In the genomic region with DNA sequence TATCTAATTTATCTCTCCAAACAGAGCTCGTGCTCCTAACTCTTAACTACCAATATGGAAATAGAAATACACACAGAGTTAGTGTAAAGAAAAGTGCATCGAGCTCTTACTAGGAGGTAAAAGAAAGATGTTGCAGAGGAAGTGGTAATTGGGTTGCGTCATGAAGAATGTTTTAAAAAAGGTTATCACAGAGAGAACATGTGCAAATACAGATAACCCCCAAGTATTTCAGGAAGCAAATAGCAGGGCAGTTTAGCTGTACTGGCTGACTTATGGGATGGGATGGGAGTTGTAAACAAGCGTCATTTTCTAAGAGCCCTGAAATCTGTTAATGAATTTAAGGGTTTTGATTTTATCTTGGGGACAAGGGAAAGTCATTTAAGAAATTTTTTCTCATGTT, we compare ENCODE assay signal across 1 cellular context.
TF ChIP-seq lines count a peak whose summit lies in the region.

No MANE protein-coding gene starts in this region.

TF ChIP-seq in HepG2, 621 proteins besides CTCF, POLR2A, EP300 and RAD21 (continued from another document):
- TF ChIP-seq, protein P1, sequence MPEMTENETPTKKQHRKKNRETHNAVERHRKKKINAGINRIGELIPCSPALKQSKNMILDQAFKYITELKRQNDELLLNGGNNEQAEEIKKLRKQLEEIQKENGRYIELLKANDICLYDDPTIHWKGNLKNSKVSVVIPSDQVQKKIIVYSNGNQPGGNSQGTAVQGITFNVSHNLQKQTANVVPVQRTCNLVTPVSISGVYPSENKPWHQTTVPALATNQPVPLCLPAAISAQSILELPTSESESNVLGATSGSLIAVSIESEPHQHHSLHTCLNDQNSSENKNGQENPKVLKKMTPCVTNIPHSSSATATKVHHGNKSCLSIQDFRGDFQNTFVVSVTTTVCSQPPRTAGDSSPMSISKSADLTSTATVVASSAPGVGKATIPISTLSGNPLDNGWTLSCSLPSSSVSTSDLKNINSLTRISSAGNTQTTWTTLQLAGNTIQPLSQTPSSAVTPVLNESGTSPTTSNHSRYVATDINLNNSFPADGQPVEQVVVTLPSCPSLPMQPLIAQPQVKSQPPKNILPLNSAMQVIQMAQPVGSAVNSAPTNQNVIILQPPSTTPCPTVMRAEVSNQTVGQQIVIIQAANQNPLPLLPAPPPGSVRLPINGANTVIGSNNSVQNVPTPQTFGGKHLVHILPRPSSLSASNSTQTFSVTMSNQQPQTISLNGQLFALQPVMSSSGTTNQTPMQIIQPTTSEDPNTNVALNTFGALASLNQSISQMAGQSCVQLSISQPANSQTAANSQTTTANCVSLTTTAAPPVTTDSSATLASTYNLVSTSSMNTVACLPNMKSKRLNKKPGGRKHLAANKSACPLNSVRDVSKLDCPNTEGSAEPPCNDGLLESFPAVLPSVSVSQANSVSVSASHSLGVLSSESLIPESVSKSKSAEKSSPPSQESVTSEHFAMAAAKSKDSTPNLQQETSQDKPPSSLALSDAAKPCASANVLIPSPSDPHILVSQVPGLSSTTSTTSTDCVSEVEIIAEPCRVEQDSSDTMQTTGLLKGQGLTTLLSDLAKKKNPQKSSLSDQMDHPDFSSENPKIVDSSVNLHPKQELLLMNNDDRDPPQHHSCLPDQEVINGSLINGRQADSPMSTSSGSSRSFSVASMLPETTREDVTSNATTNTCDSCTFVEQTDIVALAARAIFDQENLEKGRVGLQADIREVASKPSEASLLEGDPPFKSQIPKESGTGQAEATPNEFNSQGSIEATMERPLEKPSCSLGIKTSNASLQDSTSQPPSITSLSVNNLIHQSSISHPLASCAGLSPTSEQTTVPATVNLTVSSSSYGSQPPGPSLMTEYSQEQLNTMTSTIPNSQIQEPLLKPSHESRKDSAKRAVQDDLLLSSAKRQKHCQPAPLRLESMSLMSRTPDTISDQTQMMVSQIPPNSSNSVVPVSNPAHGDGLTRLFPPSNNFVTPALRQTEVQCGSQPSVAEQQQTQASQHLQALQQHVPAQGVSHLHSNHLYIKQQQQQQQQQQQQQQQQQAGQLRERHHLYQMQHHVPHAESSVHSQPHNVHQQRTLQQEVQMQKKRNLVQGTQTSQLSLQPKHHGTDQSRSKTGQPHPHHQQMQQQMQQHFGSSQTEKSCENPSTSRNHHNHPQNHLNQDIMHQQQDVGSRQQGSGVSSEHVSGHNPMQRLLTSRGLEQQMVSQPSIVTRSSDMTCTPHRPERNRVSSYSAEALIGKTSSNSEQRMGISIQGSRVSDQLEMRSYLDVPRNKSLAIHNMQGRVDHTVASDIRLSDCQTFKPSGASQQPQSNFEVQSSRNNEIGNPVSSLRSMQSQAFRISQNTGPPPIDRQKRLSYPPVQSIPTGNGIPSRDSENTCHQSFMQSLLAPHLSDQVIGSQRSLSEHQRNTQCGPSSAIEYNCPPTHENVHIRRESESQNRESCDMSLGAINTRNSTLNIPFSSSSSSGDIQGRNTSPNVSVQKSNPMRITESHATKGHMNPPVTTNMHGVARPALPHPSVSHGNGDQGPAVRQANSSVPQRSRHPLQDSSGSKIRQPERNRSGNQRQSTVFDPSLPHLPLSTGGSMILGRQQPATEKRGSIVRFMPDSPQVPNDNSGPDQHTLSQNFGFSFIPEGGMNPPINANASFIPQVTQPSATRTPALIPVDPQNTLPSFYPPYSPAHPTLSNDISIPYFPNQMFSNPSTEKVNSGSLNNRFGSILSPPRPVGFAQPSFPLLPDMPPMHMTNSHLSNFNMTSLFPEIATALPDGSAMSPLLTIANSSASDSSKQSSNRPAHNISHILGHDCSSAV (CRISPR knock-in tag; IDR thresholded peaks at IDR 0.05; ENCODE audit: borderline replicate concordance) = no peak
- no peak for TF ChIP-seq CREB1 (IDR thresholded peaks at IDR 0.05)
- TF ChIP-seq CREB1 (CRISPR knock-in tag; IDR thresholded peaks at IDR 0.05) = no peak
- no peak for TF ChIP-seq ZNF850 (CRISPR knock-in tag; conservative IDR thresholded peaks at IDR 0.05)
- TF ChIP-seq STAG1 (CRISPR knock-in tag; IDR thresholded peaks at IDR 0.05) = no peak
- no peak for TF ChIP-seq HOXA7 (CRISPR knock-in tag; IDR thresholded peaks at IDR 0.05)
- TF ChIP-seq ZSCAN22 (CRISPR knock-in tag; IDR thresholded peaks at IDR 0.05) = no peak
- no peak for TF ChIP-seq ZNF775 (CRISPR knock-in tag; IDR thresholded peaks at IDR 0.05; ENCODE audit: borderline replicate concordance)
- no peak for TF ChIP-seq FOSL2 (CRISPR knock-in tag; IDR thresholded peaks at IDR 0.05)
- TF ChIP-seq, protein P2, sequence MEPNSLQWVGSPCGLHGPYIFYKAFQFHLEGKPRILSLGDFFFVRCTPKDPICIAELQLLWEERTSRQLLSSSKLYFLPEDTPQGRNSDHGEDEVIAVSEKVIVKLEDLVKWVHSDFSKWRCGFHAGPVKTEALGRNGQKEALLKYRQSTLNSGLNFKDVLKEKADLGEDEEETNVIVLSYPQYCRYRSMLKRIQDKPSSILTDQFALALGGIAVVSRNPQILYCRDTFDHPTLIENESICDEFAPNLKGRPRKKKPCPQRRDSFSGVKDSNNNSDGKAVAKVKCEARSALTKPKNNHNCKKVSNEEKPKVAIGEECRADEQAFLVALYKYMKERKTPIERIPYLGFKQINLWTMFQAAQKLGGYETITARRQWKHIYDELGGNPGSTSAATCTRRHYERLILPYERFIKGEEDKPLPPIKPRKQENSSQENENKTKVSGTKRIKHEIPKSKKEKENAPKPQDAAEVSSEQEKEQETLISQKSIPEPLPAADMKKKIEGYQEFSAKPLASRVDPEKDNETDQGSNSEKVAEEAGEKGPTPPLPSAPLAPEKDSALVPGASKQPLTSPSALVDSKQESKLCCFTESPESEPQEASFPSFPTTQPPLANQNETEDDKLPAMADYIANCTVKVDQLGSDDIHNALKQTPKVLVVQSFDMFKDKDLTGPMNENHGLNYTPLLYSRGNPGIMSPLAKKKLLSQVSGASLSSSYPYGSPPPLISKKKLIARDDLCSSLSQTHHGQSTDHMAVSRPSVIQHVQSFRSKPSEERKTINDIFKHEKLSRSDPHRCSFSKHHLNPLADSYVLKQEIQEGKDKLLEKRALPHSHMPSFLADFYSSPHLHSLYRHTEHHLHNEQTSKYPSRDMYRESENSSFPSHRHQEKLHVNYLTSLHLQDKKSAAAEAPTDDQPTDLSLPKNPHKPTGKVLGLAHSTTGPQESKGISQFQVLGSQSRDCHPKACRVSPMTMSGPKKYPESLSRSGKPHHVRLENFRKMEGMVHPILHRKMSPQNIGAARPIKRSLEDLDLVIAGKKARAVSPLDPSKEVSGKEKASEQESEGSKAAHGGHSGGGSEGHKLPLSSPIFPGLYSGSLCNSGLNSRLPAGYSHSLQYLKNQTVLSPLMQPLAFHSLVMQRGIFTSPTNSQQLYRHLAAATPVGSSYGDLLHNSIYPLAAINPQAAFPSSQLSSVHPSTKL (CRISPR knock-in tag; IDR thresholded peaks at IDR 0.05) = no peak
- TF ChIP-seq ZNF260 (CRISPR knock-in tag; IDR thresholded peaks at IDR 0.05; ENCODE audit: borderline replicate concordance, low read depth) = no peak
- no peak for TF ChIP-seq CENPT (CRISPR knock-in tag; IDR thresholded peaks at IDR 0.05; ENCODE audit: low read depth)
- no peak for TF ChIP-seq BORCS8-MEF2B (CRISPR knock-in tag; IDR thresholded peaks at IDR 0.05)
- TF ChIP-seq, protein P3, sequence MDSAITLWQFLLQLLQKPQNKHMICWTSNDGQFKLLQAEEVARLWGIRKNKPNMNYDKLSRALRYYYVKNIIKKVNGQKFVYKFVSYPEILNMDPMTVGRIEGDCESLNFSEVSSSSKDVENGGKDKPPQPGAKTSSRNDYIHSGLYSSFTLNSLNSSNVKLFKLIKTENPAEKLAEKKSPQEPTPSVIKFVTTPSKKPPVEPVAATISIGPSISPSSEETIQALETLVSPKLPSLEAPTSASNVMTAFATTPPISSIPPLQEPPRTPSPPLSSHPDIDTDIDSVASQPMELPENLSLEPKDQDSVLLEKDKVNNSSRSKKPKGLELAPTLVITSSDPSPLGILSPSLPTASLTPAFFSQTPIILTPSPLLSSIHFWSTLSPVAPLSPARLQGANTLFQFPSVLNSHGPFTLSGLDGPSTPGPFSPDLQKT (CRISPR knock-in tag; IDR thresholded peaks at IDR 0.05; ENCODE audit: borderline replicate concordance) = no peak
- TF ChIP-seq, protein P4, sequence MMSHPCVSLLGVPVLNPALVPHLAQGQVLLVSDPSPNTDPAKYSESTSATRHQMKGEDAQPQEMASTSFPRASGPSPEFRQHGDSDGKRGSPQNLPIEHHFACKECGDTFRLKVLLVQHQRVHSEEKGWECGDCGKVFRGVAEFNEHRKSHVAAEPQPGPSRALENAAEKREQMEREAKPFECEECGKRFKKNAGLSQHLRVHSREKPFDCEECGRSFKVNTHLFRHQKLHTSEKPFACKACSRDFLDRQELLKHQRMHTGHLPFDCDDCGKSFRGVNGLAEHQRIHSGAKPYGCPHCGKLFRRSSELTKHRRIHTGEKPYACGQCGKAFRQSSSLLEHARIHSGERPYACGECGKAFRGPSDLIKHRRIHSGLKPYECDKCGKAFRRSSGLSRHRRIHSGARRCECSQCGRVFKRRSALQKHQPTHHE (CRISPR knock-in tag; IDR thresholded peaks at IDR 0.05; ENCODE audit: borderline replicate concordance) = no peak
